ENCODE assay signal across 29 cellular contexts in genomic region chr6:157290797-157291196, GRCh38.
"Had no signal": no experiment of that assay in that cellular context is flagged by ENCODE, and none has a peak within 500 bp of the region (broad histone marks: within the 10 kb centered on the region; RNA-seq: fewer than 3 reads in every experiment).

No MANE protein-coding gene starts in this region.

- H3K9me3 ChIP-seq: body of pancreas, colonic mucosa, esophagus squamous epithelium, gastroesophageal sphincter, heart right ventricle had no signal

- H3K27ac Mint-ChIP-seq: activated CD4-positive, alpha-beta memory T cell treated with anti-CD3 and anti-CD28 coated beads, Interleukin-2, amount 10 ng/mL, durations not matched to agents 7 days and 5 days; activated CD4-positive, alpha-beta T cell treated with anti-CD3 and anti-CD28 coated beads for 36 hours; activated CD4-positive, alpha-beta T cell treated with anti-CD3 and anti-CD28 coated beads, Interleukin-2, amount 10 ng/mL, durations not matched to agents 7 days and 5 days; activated naive CD8-positive, alpha-beta T cell; activated T-cell treated with anti-CD3 and anti-CD28 coated beads, Interleukin-2, amount 50 U/mL, for 24 hours; activated T-cell treated with anti-CD3 and anti-CD28 coated beads, Interleukin-2, amount 50 U/mL, for 72 hours; T-helper 17 cell; T-helper 2 cell treated with Interferon-gamma antibody and Interleukin-4, amounts not matched to agents 5 μg/mL and 100 μg/mL, for 36 hours had no signal

- H3K9me3 Mint-ChIP-seq: activated CD4-positive, alpha-beta memory T cell treated with anti-CD3 and anti-CD28 coated beads, Interleukin-2, amount 10 ng/mL, durations not matched to agents 7 days and 5 days; activated CD4-positive, alpha-beta T cell treated with anti-CD3 and anti-CD28 coated beads, Interleukin-2, amount 10 ng/mL, durations not matched to agents 7 days and 5 days; activated T-cell treated with anti-CD3 and anti-CD28 coated beads, Interleukin-2, amount 50 U/mL, for 24 hours; activated T-cell treated with anti-CD3 and anti-CD28 coated beads, Interleukin-2, amount 50 U/mL, for 72 hours; T-helper 2 cell treated with Interferon-gamma antibody and Interleukin-4, amounts not matched to agents 5 μg/mL and 100 μg/mL, for 36 hours had no signal

- H3K27me3 ChIP-seq: body of pancreas, colonic mucosa, esophagus squamous epithelium, gastroesophageal sphincter, heart right ventricle had no signal

- H3K27me3 Mint-ChIP-seq: activated CD4-positive, alpha-beta memory T cell treated with anti-CD3 and anti-CD28 coated beads, Interleukin-2, amount 10 ng/mL, durations not matched to agents 7 days and 5 days; activated CD4-positive, alpha-beta T cell treated with anti-CD3 and anti-CD28 coated beads for 36 hours; activated CD4-positive, alpha-beta T cell treated with anti-CD3 and anti-CD28 coated beads, Interleukin-2, amount 10 ng/mL, durations not matched to agents 7 days and 5 days; activated naive CD8-positive, alpha-beta T cell; activated T-cell treated with anti-CD3 and anti-CD28 coated beads, Interleukin-2, amount 50 U/mL, for 24 hours; T-helper 17 cell had no signal

- H3K4me3 ChIP-seq: body of pancreas, colonic mucosa, esophagus squamous epithelium, gastroesophageal sphincter, heart right ventricle had no signal

- H3K4me1 ChIP-seq: esophagus squamous epithelium, gastroesophageal sphincter, heart right ventricle had no signal

- H3K4me3 Mint-ChIP-seq: activated CD4-positive, alpha-beta memory T cell treated with anti-CD3 and anti-CD28 coated beads, Interleukin-2, amount 10 ng/mL, durations not matched to agents 7 days and 5 days; activated CD4-positive, alpha-beta T cell treated with anti-CD3 and anti-CD28 coated beads for 36 hours; activated CD4-positive, alpha-beta T cell treated with anti-CD3 and anti-CD28 coated beads, Interleukin-2, amount 10 ng/mL, durations not matched to agents 7 days and 5 days; activated naive CD8-positive, alpha-beta T cell; activated T-cell treated with anti-CD3 and anti-CD28 coated beads, Interleukin-2, amount 50 U/mL, for 24 hours; activated T-cell treated with anti-CD3 and anti-CD28 coated beads, Interleukin-2, amount 50 U/mL, for 72 hours; T-helper 17 cell; T-helper 2 cell treated with Interferon-gamma antibody and Interleukin-4, amounts not matched to agents 5 μg/mL and 100 μg/mL, for 36 hours had no signal

- DNase-seq: activated CD4-positive, alpha-beta memory T cell treated with anti-CD3 and anti-CD28 coated beads, Interleukin-2, amount 10 ng/mL, durations not matched to agents 7 days and 5 days; activated CD4-positive, alpha-beta T cell treated with anti-CD3 and anti-CD28 coated beads for 36 hours; activated CD4-positive, alpha-beta T cell treated with anti-CD3 and anti-CD28 coated beads, Interleukin-2, amount 10 ng/mL, durations not matched to agents 7 days and 5 days; activated CD4-positive, alpha-beta T cell treated with anti-CD3 and anti-CD28 coated beads, Interleukin-2, amount 50 U/mL, for 4 hours; activated CD4-positive, CD25-positive, alpha-beta regulatory T cell; activated CD4-positive, CD25-positive, alpha-beta regulatory T cell treated with anti-CD3 and anti-CD28 coated beads, Interleukin-2, amount 50 U/mL, for 72 hours; activated CD8-positive, alpha-beta memory T cell treated with anti-CD3 and anti-CD28 coated beads, Interleukin-2, amount 50 U/mL, for 48 hours; activated gamma-delta T cell; activated naive CD4-positive, alpha-beta T cell; activated naive CD4-positive, alpha-beta T cell treated with anti-CD3 and anti-CD28 coated beads, Interleukin-2, amount 50 U/mL, for 16 hours; activated T-cell treated with anti-CD3 and anti-CD28 coated beads for 4 hours; activated T-cell treated with anti-CD3 and anti-CD28 coated beads, Interleukin-2, amount 50 U/mL, for 24 hours; activated T-cell treated with anti-CD3 and anti-CD28 coated beads, Interleukin-2, amount 50 U/mL, for 72 hours; amniotic stem cell; aorta; body of pancreas; central memory CD4-positive, alpha-beta T cell; cerebellar nuclear complex; colonic mucosa; effector CD8-positive, alpha-beta T cell; esophagus squamous epithelium; foreskin melanocyte; heart right ventricle; T-helper 1 cell; T-helper 17 cell; T1000 had no signal

- H3K27ac ChIP-seq: body of pancreas, colonic mucosa, esophagus squamous epithelium, gastroesophageal sphincter, heart right ventricle had no signal

- H3K36me3 ChIP-seq: colonic mucosa had no signal
